ENCODE assay signal across 17 cellular contexts in genomic region chr2:75324716-75325291, GRCh38.
DNase-seq lines count a peak whose midpoint lies in the region; ATAC-seq, FAIRE-seq and TF ChIP-seq lines count a peak whose summit lies in the region.
"Had no signal": no experiment of that assay in that cellular context is flagged by ENCODE, and none has a peak within 500 bp of the region (broad histone marks: within the 10 kb centered on the region; RNA-seq: fewer than 3 reads in every experiment).

No MANE protein-coding gene starts in this region.

- no peak overlapping the region for H3K4ac ChIP-seq in H1 (replicated peaks; ENCODE audit: insufficient read length, low read depth, low read length)

- H2AFZ ChIP-seq in GM23338 (peak overlapping the region; percentile 88; the same call in 1 of the 2 replicates), H1 (ENCODE audit: low read length) (0 out of 2 replicates have a peak overlapping the region, but pooled peaks have one; percentile 83), osteoblast (ENCODE audit: low read length) (peak overlapping the region; percentile 29)

- H3K4me3 ChIP-seq in GM23338 (no peak overlapping the region), H1 (ENCODE audit: extremely low read depth in 1 of 4, insufficient read depth in 2 of 4, low read depth in 3 of 4, low read length in 4 of 4) (no peak overlapping the region), fibroblast of pulmonary artery (replicated peaks; ENCODE audit: low read depth, low read length) (no peak overlapping the region), osteoblast (ENCODE audit: insufficient read depth, low read length) (no peak overlapping the region), suprapubic skin (no peak overlapping the region)

- no peaks in the 10 kb centered on the region for H3K36me3 Mint-ChIP-seq in GM23338 (ENCODE audit: low read depth)

- H2BK5ac ChIP-seq in H1 (ENCODE audit: low read depth, low read length) = no peak overlapping the region

- H3K27me3 ChIP-seq in GM23338 (ENCODE audit: insufficient read depth) = no peaks in the 10 kb centered on the region
- H3K27me3 ChIP-seq in H1 (replicated peaks in 1 of 4; ENCODE audit: control insufficient read depth in 3 of 4, extremely low read depth in 1 of 4, insufficient read depth in 3 of 4, low read length in 3 of 4) = no peaks in the 10 kb centered on the region
- H3K27me3 ChIP-seq in osteoblast (ENCODE audit: insufficient read depth, low read length) = peaks cover 9% of the 10 kb centered on the region
- no peaks in the 10 kb centered on the region for H3K27me3 ChIP-seq in suprapubic skin

- H3K14ac ChIP-seq in H1 (ENCODE audit: insufficient read length) = no peak overlapping the region

- no peaks in the 10 kb centered on the region for H3K4me1 ChIP-seq in GM23338 (ENCODE audit: insufficient read depth)
- H3K4me1 ChIP-seq in H1 (replicated peaks in 1 of 4; ENCODE audit: control insufficient read depth in 3 of 4, insufficient read depth in 4 of 4, low read length in 3 of 4) = peaks cover 0 to 8% (median 4%) of the 10 kb centered on the region in 4 experiments; a peak in 5 of 7 replicates
- H3K4me1 ChIP-seq in osteoblast (ENCODE audit: insufficient read depth, low read length) = no peaks in the 10 kb centered on the region
- H3K4me1 ChIP-seq in suprapubic skin = no peaks in the 10 kb centered on the region

- H3K18ac ChIP-seq in H1 (ENCODE audit: extremely low read depth, low read length) = no peak overlapping the region

- H4K20me1 ChIP-seq in GM23338 (replicated peaks; ENCODE audit: insufficient read depth) (no peaks in the 10 kb centered on the region), H1 (replicated peaks in 1 of 2; ENCODE audit: control insufficient read depth in 1 of 2, insufficient read depth in 2 of 2, low read length in 2 of 2) (no peaks in the 10 kb centered on the region), osteoblast (ENCODE audit: insufficient read depth, low read length) (no peaks in the 10 kb centered on the region)

- DNase-seq in GM23338 (ENCODE audit: low spot score) (no peak), H1 (ENCODE audit: low read depth in 1 of 2, low spot score in 2 of 2) (no peak), fibroblast of pulmonary artery (ENCODE audit: low read depth) (peak; percentile 28), osteoblast (ENCODE audit: insufficient read length, low spot score, missing footprints) (no peak), DMS 273 treated with DMSO at 0.1 percent for 48 hours (lab: John Stamatoyannopoulos, UW) (no peak), NK-92 (lab: John Stamatoyannopoulos, UW; ENCODE audit: unreplicated experiment) (no peak), AG08395 (ENCODE audit: low spot score) (no peak), suprapubic skin (ENCODE audit: low spot score in 2 of 2) (no peak)
- DNase-seq: ACHN; C1 segment of cervical spinal cord; Calu3; CD4-positive, alpha-beta T cell; DMS79 had no signal

- H2BK15ac ChIP-seq in H1 (ENCODE audit: low read length) = no peak overlapping the region

- H2BK120ac ChIP-seq in H1 (replicated peaks; ENCODE audit: low read depth, low read length) = no peak overlapping the region

- peaks cover 3% of the 10 kb centered on the region for H3K27me3 Mint-ChIP-seq in GM23338 (ENCODE audit: insufficient read depth, low read depth, poor library complexity)
- H3K27me3 Mint-ChIP-seq: B cell had no signal

- no peaks in the 10 kb centered on the region for H3K36me3 ChIP-seq in GM23338 (ENCODE audit: insufficient read depth)
- H3K36me3 ChIP-seq in H1 (ENCODE audit: control insufficient read depth in 2 of 4, insufficient read depth in 4 of 4, low read length in 3 of 4) = no peaks in the 10 kb centered on the region
- no peaks in the 10 kb centered on the region for H3K36me3 ChIP-seq in osteoblast (ENCODE audit: insufficient read depth, low read length)
- no peaks in the 10 kb centered on the region for H3K36me3 ChIP-seq in suprapubic skin

- H3K23ac ChIP-seq in H1 (ENCODE audit: insufficient read length) = no peak overlapping the region

- peaks cover 21% of the 10 kb centered on the region for H3K4me1 Mint-ChIP-seq in GM23338

- H3K9me2 ChIP-seq in GM23338 (ENCODE audit: insufficient read depth) = 0 out of 2 replicates have a peak, but pooled peaks cover 6% of the 10 kb centered on the region

- CTCF ChIA-PET in H1 (lab: Charles Lee; ENCODE audit: partially characterized antibody) = interaction anchor here (1.0 to 2.9 kb wide), 3 partner anchors 9 to 91 kb away, joined by 3 to 12 read pairs (median 3); no protein-coding TSS in a partner anchor

- POLR2A ChIA-PET in H1 (lab: Charles Lee; ENCODE audit: partially characterized antibody) = no interaction called here

- WGBS in H1 (ENCODE audit: extremely low coverage in 1 of 2, insufficient coverage in 1 of 2, insufficient read length in 1 of 2, insufficient replicate concordance in 2 of 2, low coverage in 1 of 2, low lambda C conversion rate in 2 of 2, missing lambda C conversion rate in 1 of 2), 2 experiments = 100% methylated on average over 1 of the region's 1 CpG; no CpG with 5 or more reads in 1 of the 2 experiments
- 85% methylated on average over 1 of the region's 1 CpG for WGBS in suprapubic skin

- H2BK12ac ChIP-seq in H1 (ENCODE audit: low read depth, low read length) = no peak overlapping the region

- H3K9me3 Mint-ChIP-seq in GM23338 = no peaks in the 10 kb centered on the region
- H3K9me3 Mint-ChIP-seq: CD4-positive, alpha-beta T cell had no signal

- no peak overlapping the region for H3K4me2 ChIP-seq in GM23338
- H3K4me2 ChIP-seq in H1 (ENCODE audit: insufficient read depth in 1 of 2, low read depth in 2 of 2, low read length in 2 of 2) = no peak overlapping the region
- H3K4me2 ChIP-seq in osteoblast (ENCODE audit: insufficient read depth, low read length) = no peak overlapping the region

- H3K9ac ChIP-seq in H1 (replicated peaks in 1 of 4; ENCODE audit: extremely low read depth in 1 of 4, low read depth in 3 of 4, low read length in 3 of 4) = no peak overlapping the region

- TF ChIP-seq EP300 in H1 (IDR thresholded peaks at IDR 0.05; ENCODE audit: borderline replicate concordance in 1 of 2, low read depth in 2 of 2, low read length in 2 of 2) (no peak), suprapubic skin (IDR thresholded peaks at IDR 0.05) (no peak)

- no peak overlapping the region for H3K56ac ChIP-seq in H1 (replicated peaks; ENCODE audit: insufficient read length, low read depth, low read length)

- H2AK5ac ChIP-seq in H1 (ENCODE audit: low read depth, low read length) = no peak overlapping the region

- H3K9me3 ChIP-seq in H1 (ENCODE audit: insufficient read depth in 2 of 2, low read depth in 1 of 2, low read length in 1 of 2) (no peaks in the 10 kb centered on the region), osteoblast (ENCODE audit: low read depth, low read length) (no peaks in the 10 kb centered on the region), suprapubic skin (no peaks in the 10 kb centered on the region)

- H3K23me2 ChIP-seq in H1 (ENCODE audit: low read depth, low read length) = no peaks in the 10 kb centered on the region

- TF ChIP-seq POLR2A in H1 (IDR thresholded peaks at IDR 0.05; ENCODE audit: control extremely low read depth in 1 of 2, low read depth in 2 of 2, low read length in 2 of 2) = no peak
- TF ChIP-seq POLR2A in suprapubic skin (IDR thresholded peaks at IDR 0.05) = no peak

- H2BK20ac ChIP-seq in H1 (ENCODE audit: low read length) = no peak overlapping the region; the same call in 1 of the 2 replicates

- H4K91ac ChIP-seq in H1 (replicated peaks; ENCODE audit: insufficient read length, low read length) = no peak overlapping the region

- no peaks in the 10 kb centered on the region for H3K79me2 ChIP-seq in GM23338 (replicated peaks; ENCODE audit: insufficient read depth)
- no peaks in the 10 kb centered on the region for H3K79me2 ChIP-seq in H1 (ENCODE audit: control insufficient read depth in 1 of 2, insufficient read depth in 2 of 2, low read length in 2 of 2)
- no peaks in the 10 kb centered on the region for H3K79me2 ChIP-seq in osteoblast (ENCODE audit: insufficient read depth, low read length)

- H3K27ac ChIP-seq in GM23338 (ENCODE audit: low read depth) = no peak overlapping the region
- no peak overlapping the region for H3K27ac ChIP-seq in H1 (ENCODE audit: low read depth, low read length)
- H3K27ac ChIP-seq in osteoblast (ENCODE audit: low read depth, low read length) = no peak overlapping the region
- H3K27ac ChIP-seq in suprapubic skin = no peak overlapping the region
- H3K27ac ChIP-seq: HL-60 had no signal

- H4K8ac ChIP-seq in H1 (ENCODE audit: extremely low read depth, insufficient read depth, low read length) = no peak overlapping the region

- H3K4me3 Mint-ChIP-seq in GM23338 = no peak overlapping the region
- H3K4me3 Mint-ChIP-seq: B cell; CD4-positive, alpha-beta T cell had no signal

- no peak for TF ChIP-seq RAD21 in H1 (IDR thresholded peaks at IDR 0.05 in 1 of 2, conservative IDR thresholded peaks at IDR 0.05 in 1 of 2; ENCODE audit: low read depth in 2 of 2, low read length in 2 of 2)

- no peaks in the 10 kb centered on the region for H3F3A ChIP-seq in GM23338 (replicated peaks; ENCODE audit: low read depth)

- ATAC-seq in GM23338 = no peak

- no peaks in the 10 kb centered on the region for H3K79me1 ChIP-seq in H1 (ENCODE audit: low read depth, low read length)

- H3K27ac Mint-ChIP-seq in GM23338 = no peak overlapping the region
- H3K27ac Mint-ChIP-seq: B cell; CD4-positive, alpha-beta T cell had no signal

- FAIRE-seq in H1 (lab: Jason Lieb, UNC) = no peak
- FAIRE-seq: G401.6, GM12891 had no signal

- TF ChIP-seq CTCF in GM23338 (conservative IDR thresholded peaks at IDR 0.05; ENCODE audit: low read depth in 2 of 2) (no peak), H1 (IDR thresholded peaks at IDR 0.05; ENCODE audit: control extremely low read depth in 1 of 3, insufficient read depth in 1 of 3, low read depth in 1 of 3, low read length in 3 of 3) (no peak), fibroblast of pulmonary artery (IDR thresholded peaks at IDR 0.05; ENCODE audit: low read length, missing control alignments) (no peak), osteoblast (IDR thresholded peaks at IDR 0.05; ENCODE audit: extremely low read depth, low read depth, low read length) (no peak), suprapubic skin (IDR thresholded peaks at IDR 0.05) (no peak)

- no peak overlapping the region for H4K5ac ChIP-seq in H1 (ENCODE audit: insufficient read length, low read depth, low read length)

TF ChIP-seq in H1, 55 proteins besides CTCF, POLR2A, EP300 and RAD21 (continues in another document):
- no peak for TF ChIP-seq GABPA (IDR thresholded peaks at IDR 0.05; ENCODE audit: borderline replicate concordance, insufficient read depth, low read length)
- no peak for TF ChIP-seq CBX5 (IDR thresholded peaks at IDR 0.05; ENCODE audit: low read depth, low read length)
- no peak for TF ChIP-seq NRF1 (IDR thresholded peaks at IDR 0.05; ENCODE audit: low read depth, low read length)
- TF ChIP-seq TBP (IDR thresholded peaks at IDR 0.05; ENCODE audit: low read depth, low read length) = no peak
- no peak for TF ChIP-seq ATF3 (IDR thresholded peaks at IDR 0.05; ENCODE audit: insufficient read depth, low read depth, low read length)
- no peak for TF ChIP-seq POLR2AphosphoS5 (IDR thresholded peaks at IDR 0.05; ENCODE audit: low read depth, low read length)
- TF ChIP-seq KDM1A (IDR thresholded peaks at IDR 0.05; ENCODE audit: borderline replicate concordance, low read length) = no peak

Comparison
In these comparisons a context has a peak if more than half of its experiments do, and no peak if none do; other contexts are left out.
1. H2AFZ ChIP-seq: peak in every context shown above with its lines; median percentile 88 in GM23338; 83 in H1; 29 in osteoblast.